Comparison of ENCODE assay signal across 1 cellular context in genomic region chr10:5038703-5039102, GRCh38.
TF ChIP-seq lines count a peak whose summit lies in the region.

No MANE protein-coding gene starts in this region.

TF ChIP-seq in SK-N-SH, 30 proteins besides CTCF, POLR2A, EP300 and RAD21:
- TF ChIP-seq USF2 (IDR thresholded peaks at IDR 0.05; ENCODE audit: borderline replicate concordance, low read depth, low read length) (no peak), MXI1 (IDR thresholded peaks at IDR 0.05; ENCODE audit: low read depth, low read length) (no peak), SIN3A (IDR thresholded peaks at IDR 0.05; ENCODE audit: borderline replicate concordance, low read depth, low read length) (no peak), FOSL2 (IDR thresholded peaks at IDR 0.05; ENCODE audit: borderline replicate concordance, low read depth) (no peak), FOXM1 (IDR thresholded peaks at IDR 0.05; ENCODE audit: low read depth) (no peak), RXRA (IDR thresholded peaks at IDR 0.05; ENCODE audit: borderline replicate concordance, low read depth) (no peak), YY1 (IDR thresholded peaks at IDR 0.05; ENCODE audit: low read depth) (no peak)
- TF ChIP-seq, protein P1, sequence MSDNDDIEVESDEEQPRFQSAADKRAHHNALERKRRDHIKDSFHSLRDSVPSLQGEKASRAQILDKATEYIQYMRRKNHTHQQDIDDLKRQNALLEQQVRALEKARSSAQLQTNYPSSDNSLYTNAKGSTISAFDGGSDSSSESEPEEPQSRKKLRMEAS (IDR thresholded peaks at IDR 0.05; ENCODE audit: low read depth) = no peak
